ENCODE assay signal across 1 cellular context in genomic region chr13:32086366-32086765, GRCh38.
TF ChIP-seq lines count a peak whose summit lies in the region.

No MANE protein-coding gene starts in this region.

TF ChIP-seq in SK-N-SH, 30 proteins besides CTCF, POLR2A, EP300 and RAD21 (continued from another document):
- no peak for TF ChIP-seq ZBTB33 (IDR thresholded peaks at IDR 0.05; ENCODE audit: borderline replicate concordance, low read depth)
- no peak for TF ChIP-seq POLR2AphosphoS5 (IDR thresholded peaks at IDR 0.05; ENCODE audit: low read depth, low read length)
- no peak for TF ChIP-seq EZH2phosphoT487 (IDR thresholded peaks at IDR 0.05; ENCODE audit: borderline replicate concordance, low read depth)
